Comparison of ENCODE assay signal across 1 cellular context in genomic region chr15:67198157-67198754, GRCh38.
A peak's percentile ranks its signal among the peaks of the same experiment; 100 is the strongest.
TF ChIP-seq lines count a peak whose summit lies in the region.

No MANE protein-coding gene starts in this region.

TF ChIP-seq in HepG2, 621 proteins besides CTCF, POLR2A, EP300 and RAD21 (continued from another document):
- TF ChIP-seq MAFF (IDR thresholded peaks at IDR 0.05; ENCODE audit: low read depth, low read length) = peak; percentile 47
